2 cellular contexts compared by ENCODE assay signal in genomic region chr21:28230559-28230958, GRCh38.
TF ChIP-seq lines count a peak whose summit lies in the region.

No MANE protein-coding gene starts in this region.

TF ChIP-seq in endothelial cell of umbilical vein, 7 proteins besides CTCF, POLR2A, EP300 and RAD21:
- no peak for TF ChIP-seq MYC (IDR thresholded peaks at IDR 0.05; ENCODE audit: low read depth, low read length)
- no peak for TF ChIP-seq GATA2 (IDR thresholded peaks at IDR 0.05; ENCODE audit: insufficient read depth, insufficient read length, low read depth, low read length)
- TF ChIP-seq MAX (IDR thresholded peaks at IDR 0.05; ENCODE audit: insufficient read depth, insufficient read length), result no peak
- TF ChIP-seq FOS (IDR thresholded peaks at IDR 0.05; ENCODE audit: borderline replicate concordance, insufficient read depth, low read length), result peak; percentile 56
- no peak for TF ChIP-seq JUN (IDR thresholded peaks at IDR 0.05; ENCODE audit: borderline replicate concordance, insufficient read depth, insufficient read length, low read depth)
- TF ChIP-seq EZH2 (IDR thresholded peaks at IDR 0.05; ENCODE audit: borderline replicate concordance, low read depth, low read length, severe bottlenecking), result no peak

TF ChIP-seq in GM23338, 12 proteins besides CTCF, POLR2A, EP300 and RAD21:
- TF ChIP-seq REST (IDR thresholded peaks at IDR 0.05; ENCODE audit: unreplicated experiment) (no peak), ZNF462 (CRISPR knock-in tag; IDR thresholded peaks at IDR 0.05) (no peak), CREB1 (CRISPR knock-in tag; IDR thresholded peaks at IDR 0.05; ENCODE audit: low read depth) (no peak), ZNF114 (CRISPR knock-in tag; IDR thresholded peaks at IDR 0.05) (no peak), EZH2 (IDR thresholded peaks at IDR 0.05; ENCODE audit: low read depth, unreplicated experiment) (no peak), NANOG (IDR thresholded peaks at IDR 0.05; ENCODE audit: borderline replicate concordance) (no peak), JUNB (IDR thresholded peaks at IDR 0.05; ENCODE audit: unreplicated experiment) (no peak), STAT1 (IDR thresholded peaks at IDR 0.05; ENCODE audit: unreplicated experiment) (no peak), ZNF331 (CRISPR knock-in tag; IDR thresholded peaks at IDR 0.05; ENCODE audit: low read depth) (no peak), ETS1 (IDR thresholded peaks at IDR 0.05) (no peak), EZH2phosphoT487 (IDR thresholded peaks at IDR 0.05; ENCODE audit: unreplicated experiment) (no peak), POLR2AphosphoS5 (IDR thresholded peaks at IDR 0.05; ENCODE audit: low read depth) (no peak)
